ENCODE assay signal across 12 cellular contexts in the genomic region with DNA sequence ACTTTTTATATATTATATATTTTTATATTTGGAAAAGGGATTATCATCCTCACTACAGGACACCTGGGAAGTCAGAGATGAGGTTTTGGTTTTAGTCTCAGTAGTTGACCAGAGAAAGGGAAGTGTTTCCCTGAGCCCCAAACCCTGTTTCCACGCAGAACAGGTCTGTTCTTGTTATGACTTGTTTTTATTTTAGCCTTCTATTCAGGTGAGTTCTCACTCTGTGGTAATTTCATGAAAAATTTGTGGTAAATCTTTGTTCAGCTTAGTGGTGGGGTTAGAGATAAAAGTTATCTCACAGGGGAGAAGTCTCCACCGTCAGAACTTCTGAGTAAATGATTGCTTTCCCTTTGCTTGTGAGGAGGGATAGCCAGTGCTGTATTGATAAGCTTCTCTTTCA.
A peak's percentile ranks its signal among the peaks of the same experiment; 100 is the strongest.
DNase-seq lines count a peak whose midpoint lies in the region; ATAC-seq and TF ChIP-seq lines count a peak whose summit lies in the region.
"Had no signal": no experiment of that assay in that cellular context is flagged by ENCODE, and none has a peak within 500 bp of the region (broad histone marks: within the 10 kb centered on the region; RNA-seq: fewer than 3 reads in every experiment).

No MANE protein-coding gene starts in this region.

- H3K4me3 ChIP-seq in SJCRH30, result no peak overlapping the region
- H3K4me3 ChIP-seq: lung had no signal

- CTCF ChIA-PET in GM10248 (lab: Yijun Ruan, JAX), result interaction anchor here (1.1 to 9.0 kb wide), 6 partner anchors 9 to 429 kb away, joined by 3 to 69 read pairs (median 4); no protein-coding TSS in a partner anchor

- no peaks in the 10 kb centered on the region for H3K9me3 ChIP-seq in SJCRH30 (replicated peaks)

- peak; percentile 50 for DNase-seq in GM10248 (ENCODE audit: extremely low spot score)
- DNase-seq in GM19238 (ENCODE audit: insufficient read length, low spot score), result peak; percentile 15
- DNase-seq in SJCRH30, result no peak
- no peak for DNase-seq in medulla oblongata (ENCODE audit: extremely low spot score)
- no peak for DNase-seq in NK-92 treated with Interleukin-12 subunit alpha and Interleukin-12 subunit beta, amount 100 ng/mL, for 24 hours (lab: John Stamatoyannopoulos, UW)
- DNase-seq: activated effector memory CD4-positive, alpha-beta T cell treated with anti-CD3 and anti-CD28 coated beads, Interleukin-2, amount 50 U/mL, for 16 hours; NCI-H1417 treated with DMSO at 0.1 percent for 48 hours; WERI-Rb-1 had no signal

- ATAC-seq in HG02610 (IDR thresholded peaks at IDR 0.05; ENCODE audit: unreplicated experiment) (peak; percentile 92), HG03378 (IDR thresholded peaks at IDR 0.05; ENCODE audit: unreplicated experiment) (peak; percentile 96)
- no peak for ATAC-seq in activated CD4-positive, CD25-positive, alpha-beta regulatory T cell treated with anti-CD3 and anti-CD28 coated beads, Interleukin-2, amount 50 U/mL, for 24 hours

- POLR2A ChIA-PET in GM10248 (lab: Yijun Ruan, JAX), result no interaction called here

- peaks cover 17% of the 10 kb centered on the region for H3K4me1 ChIP-seq in SJCRH30

- no peaks in the 10 kb centered on the region for H3K36me3 ChIP-seq in SJCRH30
- H3K36me3 ChIP-seq: WERI-Rb-1 had no signal

- no peaks in the 10 kb centered on the region for H3K27me3 ChIP-seq in SJCRH30

- no peak overlapping the region for H3K27ac ChIP-seq in SJCRH30
- H3K27ac ChIP-seq: WERI-Rb-1 had no signal

- TF ChIP-seq CTCF in GM10248 (IDR thresholded peaks at IDR 0.05; ENCODE audit: control extremely low read depth, extremely low read depth, low read depth, missing control alignments), result no peak

Comparison
In these comparisons a context has a peak if more than half of its experiments do, and no peak if none do; other contexts are left out.
1. DNase-seq: peak in GM10248 (single experiment) and GM19238 (single experiment); none in SJCRH30 (0 of 2), medulla oblongata (single experiment) and NK-92 treated with Interleukin-12 subunit alpha and Interleukin-12 subunit beta, amount 100 ng/mL, for 24 hours (single experiment).
2. ATAC-seq: peak in HG02610 (single experiment) and HG03378 (single experiment); none in activated CD4-positive, CD25-positive, alpha-beta regulatory T cell treated with anti-CD3 and anti-CD28 coated beads, Interleukin-2, amount 50 U/mL, for 24 hours (0 of 2).